Comparison of ENCODE assay signal across 8 cellular contexts in the genomic region with DNA sequence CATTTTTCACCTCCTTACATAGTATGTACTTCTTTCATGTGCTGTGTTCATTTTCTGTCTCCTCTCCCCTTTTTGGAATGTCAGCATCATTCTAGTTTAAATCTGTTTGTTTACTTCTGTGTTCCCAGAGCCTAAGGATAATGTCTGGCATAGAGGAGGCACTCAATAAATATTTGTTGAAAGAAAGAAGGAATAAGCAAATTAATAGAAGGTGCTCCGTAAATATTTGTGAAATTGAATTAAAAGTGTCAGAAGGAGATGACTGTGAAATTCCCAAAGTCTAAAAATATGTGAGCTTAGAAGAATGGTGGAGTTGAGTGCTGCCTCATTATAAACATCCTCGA. TPM values are rescaled to one million over a fixed set of nuclear protein-coding genes. Genes with fewer than 3 reads are reported as not detected.
DNase-seq lines count a peak whose midpoint lies in the region; ATAC-seq and TF ChIP-seq lines count a peak whose summit lies in the region.

No MANE protein-coding gene starts in this region.

- H2BK20ac ChIP-seq in IMR-90 (ENCODE audit: low read depth, low read length) = no peak overlapping the region

- H2BK5ac ChIP-seq in IMR-90 (ENCODE audit: low read depth, low read length, poor library complexity, severe bottlenecking) = no peak overlapping the region

- no peak overlapping the region for H4K91ac ChIP-seq in IMR-90 (ENCODE audit: insufficient read depth, low read depth, low read length)

- H3K4me3 ChIP-seq in AG04450 (ENCODE audit: low read depth, low read length) = peak overlapping the region; percentile 33
- peak overlapping the region; percentile 11; the same call in 1 of the 2 replicates for H3K4me3 ChIP-seq in IMR-90 (ENCODE audit: insufficient read depth, low read depth, low read length)
- peak overlapping the region; percentile 52 for H3K4me3 ChIP-seq in choroid plexus epithelial cell (ENCODE audit: low read depth, low read length)

- H3K4me3 Mint-ChIP-seq in neural crest cell = peak overlapping the region; percentile 88

- in situ Hi-C loops in IMR-90 (cut with MboI; ENCODE audit: low sequenced_read_pairs) = loop anchor here (25.0 kb wide), 1 partner anchor 1002 kb away; no protein-coding TSS in a partner anchor

- peaks cover 6 to 29% of the 10 kb centered on the region in 2 experiments for H3K79me1 ChIP-seq in IMR-90 (ENCODE audit: low read depth in 1 of 2, low read length in 2 of 2)

- H3K9me3 Mint-ChIP-seq in neural crest cell = no peaks in the 10 kb centered on the region

- dilution Hi-C loops in IMR-90 (cut with HindIII; ENCODE audit: low sequenced_read_pairs, unreplicated experiment) = no loop called here

- ATAC-seq in IMR-90 (ENCODE audit: low read depth) = no peak
- no peak for ATAC-seq in HG03135 (IDR thresholded peaks at IDR 0.05; ENCODE audit: unreplicated experiment)

- peak overlapping the region; percentile 91 for H2AFZ ChIP-seq in IMR-90 (replicated peaks; ENCODE audit: low read length, poor library complexity)

- no peak overlapping the region for H2AK5ac ChIP-seq in IMR-90 (ENCODE audit: low read depth, low read length)

- H4K8ac ChIP-seq in IMR-90 (ENCODE audit: low read depth in 2 of 2, low read length in 2 of 2) = peak overlapping the region in 1 of 2 experiments; percentile 64; a peak in 1 of 4 replicates

- H3K27me3 ChIP-seq in AG04450 (ENCODE audit: control insufficient read depth, insufficient read depth, low read length) = no peaks in the 10 kb centered on the region
- no peaks in the 10 kb centered on the region for H3K27me3 ChIP-seq in IMR-90 (ENCODE audit: control insufficient read depth, insufficient read depth, low read length)

- H3K18ac ChIP-seq in IMR-90 (ENCODE audit: low read depth, low read length) = no peak overlapping the region

- no peak overlapping the region for H3K27ac ChIP-seq in AG04450 (ENCODE audit: low read depth, low read length)
- H3K27ac ChIP-seq in IMR-90 (ENCODE audit: insufficient read depth, low read length) = no peak overlapping the region

- CTCF ChIA-PET in AG04450 (lab: Charles Lee) (interaction anchor here (0.5 to 1.3 kb wide), 6 partner anchors 8 to 681 kb away, joined by 3 to 14 read pairs (median 3); no protein-coding TSS in a partner anchor), IMR-90 (lab: Yijun Ruan, JAX) (interaction anchor here (1.0 to 1.1 kb wide), 2 partner anchors 24 to 51 kb away, joined by 3 read pairs; no protein-coding TSS in a partner anchor)

- peaks cover 20% of the 10 kb centered on the region for H3K4me1 ChIP-seq in IMR-90 (ENCODE audit: control insufficient read depth, insufficient read depth, low read length)

- H3K23ac ChIP-seq in IMR-90 (ENCODE audit: low read depth, low read length) = no peak overlapping the region; the same call in 1 of the 2 replicates

- H3K56ac ChIP-seq in IMR-90 (ENCODE audit: extremely low read depth, insufficient read depth, low read length) = no peak overlapping the region

- 0 out of 3 replicates have a peak overlapping the region, but pooled peaks have one; percentile 45 for H2BK15ac ChIP-seq in IMR-90 (ENCODE audit: low read depth, low read length)

- POLR2A ChIA-PET in AG04450 (lab: Yijun Ruan, JAX) (interaction anchor here (1.1 kb wide), 1 partner anchor 23 kb away, joined by 5 read pairs; no protein-coding TSS in a partner anchor), IMR-90 (lab: Charles Lee; ENCODE audit: unreplicated experiment) (interaction anchor here (0.6 kb wide), 1 partner anchor 10 kb away, joined by 3 read pairs; no protein-coding TSS in a partner anchor)

- H3K36me3 ChIP-seq in IMR-90 (ENCODE audit: control insufficient read depth, insufficient read depth, low read length) = peaks cover 4% of the 10 kb centered on the region

- peak overlapping the region; percentile 14; the same call in 1 of the 2 replicates for H2BK120ac ChIP-seq in IMR-90 (ENCODE audit: low read depth, low read length)

- H3K9me1 ChIP-seq in IMR-90 (ENCODE audit: insufficient read depth, low read length) = peaks cover 5% of the 10 kb centered on the region; the same call in 1 of the 2 replicates

- peaks cover 41% of the 10 kb centered on the region for H3K4me1 Mint-ChIP-seq in neural crest cell

- H3K4ac ChIP-seq in IMR-90 (ENCODE audit: low read depth, low read length) = no peak overlapping the region; the same call in 1 of the 2 replicates

- BruUV-seq in IMR-90 (replicated peaks; lab: Mats Ljungman, UMichigan) = no TSS peak

- no peak overlapping the region for H3K14ac ChIP-seq in IMR-90 (replicated peaks; ENCODE audit: low read depth, low read length)

- peaks cover 8% of the 10 kb centered on the region for H3K36me3 Mint-ChIP-seq in neural crest cell (ENCODE audit: low read depth)

- H4K5ac ChIP-seq in IMR-90 (ENCODE audit: low read depth, low read length) = no peak overlapping the region

- no peak for TF ChIP-seq RAD21 in IMR-90 (IDR thresholded peaks at IDR 0.05; ENCODE audit: low read length)

- TF ChIP-seq CTCF in AG04450 (IDR thresholded peaks at IDR 0.05; ENCODE audit: low read depth, low read length) = no peak
- TF ChIP-seq CTCF in IMR-90 (conservative IDR thresholded peaks at IDR 0.05; ENCODE audit: low read depth, low read length) = no peak
- TF ChIP-seq CTCF in choroid plexus epithelial cell (conservative IDR thresholded peaks at IDR 0.05; ENCODE audit: low read depth, low read length) = no peak
- no peak for TF ChIP-seq CTCF in neural crest cell (conservative IDR thresholded peaks at IDR 0.05)

- 0 out of 2 replicates have a peak overlapping the region, but pooled peaks have one; percentile 22 for H3K9ac ChIP-seq in IMR-90 (ENCODE audit: low read depth, low read length)

- no peak for TF ChIP-seq POLR2A in IMR-90 (IDR thresholded peaks at IDR 0.05; ENCODE audit: low read depth, low read length)

- H3K27me3 Mint-ChIP-seq in neural crest cell (ENCODE audit: low read depth) = no peaks in the 10 kb centered on the region

- 13% methylated on average over 1 of the region's 2 CpGs; no CpG with 5 or more reads in 1 of the 2 experiments for WGBS in IMR-90 (ENCODE audit: extremely low coverage in 2 of 2, insufficient read length in 1 of 2), 2 experiments

- intact Hi-C loops in IMR-90 (cut with micrococcal nuclease) = no loop called here

- peak overlapping the region; percentile 81 for H2AK9ac ChIP-seq in IMR-90 (replicated peaks; ENCODE audit: low read depth, low read length, poor library complexity)

- H3K27ac Mint-ChIP-seq in neural crest cell (ENCODE audit: unreplicated experiment) = no peak overlapping the region

- H3K4me2 ChIP-seq in IMR-90 (ENCODE audit: low read depth, low read length) = peak overlapping the region; percentile 65

- DNase-seq in AG04450 (ENCODE audit: low read depth, low spot score) (no peak), IMR-90 (no peak), choroid plexus epithelial cell (ENCODE audit: low read depth) (no peak), neural crest cell (ENCODE audit: low read depth, low spot score) (no peak), RKO (ENCODE audit: low spot score) (no peak), DMS53 treated with DMSO at 0.1 percent for 48 hours (lab: John Stamatoyannopoulos, UW; ENCODE audit: unreplicated experiment) (no peak), ureter (ENCODE audit: low spot score) (no peak)

- peaks cover 9% of the 10 kb centered on the region; the same call in 1 of the 2 replicates for H4K20me1 ChIP-seq in IMR-90 (ENCODE audit: insufficient read depth, low read length)

- H3K9me3 ChIP-seq in AG04450 (ENCODE audit: control insufficient read depth, insufficient read depth, low read length) = peaks cover 9% of the 10 kb centered on the region; the same call in 1 of the 2 replicates
- no peaks in the 10 kb centered on the region for H3K9me3 ChIP-seq in IMR-90 (ENCODE audit: control insufficient read depth, insufficient read depth, low read length)

TF ChIP-seq in IMR-90, 13 proteins besides CTCF, POLR2A, EP300 and RAD21 (continues in another document):
- no peak for TF ChIP-seq BHLHE40 (IDR thresholded peaks at IDR 0.05; ENCODE audit: low read depth, low read length)
- no peak for TF ChIP-seq MXI1 (IDR thresholded peaks at IDR 0.05; ENCODE audit: borderline replicate concordance, low read depth, low read length)
- TF ChIP-seq MAZ (IDR thresholded peaks at IDR 0.05; ENCODE audit: borderline replicate concordance, low read depth, low read length) = no peak
- no peak for TF ChIP-seq MAFK (IDR thresholded peaks at IDR 0.05; ENCODE audit: low read depth, low read length)
- TF ChIP-seq FOS (IDR thresholded peaks at IDR 0.05; ENCODE audit: low read depth, low read length) = no peak
- TF ChIP-seq SMC3 (IDR thresholded peaks at IDR 0.05; ENCODE audit: low read depth, low read length) = no peak
- TF ChIP-seq, protein P1, sequence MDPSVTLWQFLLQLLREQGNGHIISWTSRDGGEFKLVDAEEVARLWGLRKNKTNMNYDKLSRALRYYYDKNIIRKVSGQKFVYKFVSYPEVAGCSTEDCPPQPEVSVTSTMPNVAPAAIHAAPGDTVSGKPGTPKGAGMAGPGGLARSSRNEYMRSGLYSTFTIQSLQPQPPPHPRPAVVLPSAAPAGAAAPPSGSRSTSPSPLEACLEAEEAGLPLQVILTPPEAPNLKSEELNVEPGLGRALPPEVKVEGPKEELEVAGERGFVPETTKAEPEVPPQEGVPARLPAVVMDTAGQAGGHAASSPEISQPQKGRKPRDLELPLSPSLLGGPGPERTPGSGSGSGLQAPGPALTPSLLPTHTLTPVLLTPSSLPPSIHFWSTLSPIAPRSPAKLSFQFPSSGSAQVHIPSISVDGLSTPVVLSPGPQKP (IDR thresholded peaks at IDR 0.05; ENCODE audit: borderline replicate concordance, low read depth, low read length) = no peak
- no peak for TF ChIP-seq NFE2L2 (IDR thresholded peaks at IDR 0.05; ENCODE audit: low read depth, low read length)
- no peak for TF ChIP-seq RCOR1 (IDR thresholded peaks at IDR 0.05; ENCODE audit: insufficient replicate concordance, low read length)

RNA-seq across cellular contexts. Expression of a gene that starts 3.3 kb away (rescaled TPM):
- polyA plus RNA-seq in AG04450 (2011; rRNA removed) (17.9 and 23.1 TPM in 2 replicates), IMR-90 (2012; rRNA removed) (7.9 and 13.9 TPM in 2 replicates)
- 16.0 and 16.6 TPM in 2 replicates for polyA minus RNA-seq in AG04450 (2011; rRNA and poly(A)+ RNA removed)
- total RNA-seq in IMR-90 (2012; rRNA removed) (17.4 and 28.1 TPM in 2 replicates), neural crest cell (47.9 and 52.5 TPM in 2 replicates), ureter (52.8 TPM)
- 8.7 and 9.0 TPM in 2 replicates for polyA plus RNA-seq in IMR-90 (2012; cell fraction: cytosol; rRNA removed)
- polyA plus RNA-seq in IMR-90 (2012; cell fraction: nucleus; rRNA removed; ENCODE audit: low replicate concordance) = 6.1 and 9.4 TPM in 2 replicates

RNA-seq across cellular contexts. Expression of a gene that starts 17.9 kb away (rescaled TPM):
- polyA plus RNA-seq in AG04450 (2011; rRNA removed) = 0.09 and 0.16 TPM in 2 replicates
- not detected in 2 replicates for polyA minus RNA-seq in AG04450 (2011; rRNA and poly(A)+ RNA removed)
- 0.28 and 0.36 TPM in 2 replicates for total RNA-seq in IMR-90 (2012; rRNA removed)
- polyA plus RNA-seq in IMR-90 (2012; rRNA removed) = 0.12 and 0.17 TPM in 2 replicates
- polyA plus RNA-seq in IMR-90 (2012; cell fraction: cytosol; rRNA removed) = not detected in 2 replicates
- polyA plus RNA-seq in IMR-90 (2012; cell fraction: nucleus; rRNA removed; ENCODE audit: low replicate concordance) = 0.15 and 0.16 TPM in 2 replicates
- total RNA-seq in neural crest cell = 19.1 and 21.8 TPM in 2 replicates
- total RNA-seq in ureter = not detected

Comparison
In these comparisons a context has a peak if more than half of its experiments do, and no peak if none do; other contexts are left out.
1. RNA of a gene that starts 17.9 kb away (total RNA-seq): 19.1 to 21.8 TPM in neural crest cell; 0.28 to 0.36 TPM in IMR-90 and not detected in ureter (single experiment); every median in the first group is over 10 times any median in the second.
2. Peak in every context shown above with its lines, with median percentiles within 50 percentile points of each other: H3K4me3 ChIP-seq.